9 cellular contexts compared by ENCODE assay signal in genomic region chr9:72509635-72510034, GRCh38. TPM values are rescaled to one million over a fixed set of nuclear protein-coding genes. Genes with fewer than 3 reads are reported as not detected.
DNase-seq lines count a peak whose midpoint lies in the region; ATAC-seq and TF ChIP-seq lines count a peak whose summit lies in the region.
"Had no signal": no experiment of that assay in that cellular context is flagged by ENCODE, and none has a peak within 500 bp of the region (broad histone marks: within the 10 kb centered on the region; RNA-seq: fewer than 3 reads in every experiment).

No MANE protein-coding gene starts in this region.

- TF ChIP-seq POLR2A in body of pancreas (IDR thresholded peaks at IDR 0.05): no peak

- H3K36me3 ChIP-seq in body of pancreas (replicated peaks in 1 of 2; ENCODE audit: insufficient read depth in 1 of 2, low read depth in 2 of 2): no peaks in the 10 kb centered on the region

- no peaks in the 10 kb centered on the region for H3K9me3 Mint-ChIP-seq in natural killer cell treated with Interleukin-12 subunit alpha and Interleukin-12 subunit beta and Interleukin-15 and Interleukin-18, amount 100 ng/mL, for 72 hours
- no peaks in the 10 kb centered on the region for H3K9me3 Mint-ChIP-seq in natural killer cell

- 17 to 24% methylated on average over 1 of the region's 1 CpG for WGBS in body of pancreas, 2 donors

- H3K27me3 ChIP-seq in body of pancreas: no peaks in the 10 kb centered on the region

- no peaks in the 10 kb centered on the region for H3K36me3 Mint-ChIP-seq in natural killer cell treated with Interleukin-12 subunit alpha and Interleukin-12 subunit beta and Interleukin-15 and Interleukin-18, amount 100 ng/mL, for 72 hours
- no peaks in the 10 kb centered on the region for H3K36me3 Mint-ChIP-seq in natural killer cell

- intact Hi-C loops in natural killer cell (cut with micrococcal nuclease): no loop called here
- intact Hi-C loops in body of pancreas (cut with DNase I): no loop called here
- intact Hi-C loops in Right ventricle myocardium inferior (cut with DNase I): no loop called here
- intact Hi-C loops in head of caudate nucleus (cut with DNase I): no loop called here

- H3K4me1 Mint-ChIP-seq in natural killer cell treated with Interleukin-12 subunit alpha and Interleukin-12 subunit beta and Interleukin-15 and Interleukin-18, amount 100 ng/mL, for 72 hours (ENCODE audit: low read depth in 2 of 2): peaks cover 0 to 6% of the 10 kb centered on the region in 2 donors
- H3K4me1 Mint-ChIP-seq in natural killer cell: no peaks in the 10 kb centered on the region

- H3K4me3 Mint-ChIP-seq in natural killer cell treated with Interleukin-12 subunit alpha and Interleukin-12 subunit beta and Interleukin-15 and Interleukin-18, amount 100 ng/mL, for 72 hours: peak overlapping the region; percentile 25
- H3K4me3 Mint-ChIP-seq in natural killer cell: no peak overlapping the region

- peak overlapping the region in 1 of 2 donors; percentile 19 for H3K27ac Mint-ChIP-seq in natural killer cell treated with Interleukin-12 subunit alpha and Interleukin-12 subunit beta and Interleukin-15 and Interleukin-18, amount 100 ng/mL, for 72 hours
- H3K27ac Mint-ChIP-seq in natural killer cell: no peak overlapping the region

- H3K4me1 ChIP-seq in body of pancreas: peaks cover 15% of the 10 kb centered on the region

- H3K27me3 Mint-ChIP-seq in natural killer cell treated with Interleukin-12 subunit alpha and Interleukin-12 subunit beta and Interleukin-15 and Interleukin-18, amount 100 ng/mL, for 72 hours: no peaks in the 10 kb centered on the region
- no peaks in the 10 kb centered on the region for H3K27me3 Mint-ChIP-seq in natural killer cell (ENCODE audit: low read depth in 2 of 2)

- H3K27ac ChIP-seq in body of pancreas: peak overlapping the region; percentile 48 to 73 (median 66)

- DNase-seq in natural killer cell treated with Interleukin-12 subunit alpha and Interleukin-12 subunit beta and Interleukin-15 and Interleukin-18, amount 100 ng/mL, for 72 hours (ENCODE audit: low spot score): no peak
- no peak for DNase-seq in natural killer cell
- no peak for DNase-seq in body of pancreas
- DNase-seq in Right ventricle myocardium inferior (ENCODE audit: missing footprints): no peak
- no peak for DNase-seq in islet precursor cell
- no peak for DNase-seq in head of caudate nucleus
- no peak for DNase-seq in inferior parietal cortex (ENCODE audit: extremely low spot score)

- no peak overlapping the region for H3K4me3 ChIP-seq in body of pancreas

- peak in 1 of 2 donors; percentile 62 for ATAC-seq in natural killer cell treated with Interleukin-12 subunit alpha and Interleukin-12 subunit beta and Interleukin-15 and Interleukin-18, amount 100 ng/mL, for 72 hours
- ATAC-seq in natural killer cell (no peak), HG03175 (IDR thresholded peaks at IDR 0.05; ENCODE audit: unreplicated experiment) (peak; percentile 97), body of pancreas (peak; percentile 78), Right ventricle myocardium inferior (no peak)

- TF ChIP-seq CTCF in natural killer cell (IDR thresholded peaks at IDR 0.05): no peak
- TF ChIP-seq CTCF in body of pancreas (IDR thresholded peaks at IDR 0.05): no peak

- H3K9me3 ChIP-seq in body of pancreas: no peaks in the 10 kb centered on the region

RNA-seq across cellular contexts. Expression of gene TMC1, which starts 11.8 kb away (rescaled TPM):
- total RNA-seq in natural killer cell treated with Interleukin-12 subunit alpha and Interleukin-12 subunit beta and Interleukin-15 and Interleukin-18, amount 100 ng/mL, for 72 hours: not detected
- not detected for total RNA-seq in natural killer cell
- total RNA-seq in body of pancreas: not detected
- not detected for total RNA-seq in Right ventricle myocardium inferior
- total RNA-seq: T-helper 2 cell treated with Interferon-gamma antibody and Interleukin-4, amounts not matched to agents 100 ng/mL and 5 ng/mL, for 36 hours had no signal

Comparison
In these comparisons a context has a peak if more than half of its experiments do, and no peak if none do; other contexts are left out.
1. ATAC-seq: peak in HG03175 (single experiment) and body of pancreas (single experiment); none in natural killer cell (0 of 3) and Right ventricle myocardium inferior (single experiment).